Comparison of ENCODE assay signal across 15 cellular contexts in genomic region chr9:12759767-12760166, GRCh38. TPM values are rescaled to one million over a fixed set of nuclear protein-coding genes. Genes with fewer than 3 reads are reported as not detected.
DNase-seq lines count a peak whose midpoint lies in the region; ATAC-seq, FAIRE-seq and TF ChIP-seq lines count a peak whose summit lies in the region.
"Had no signal": no experiment of that assay in that cellular context is flagged by ENCODE, and none has a peak within 500 bp of the region (broad histone marks: within the 10 kb centered on the region; RNA-seq: fewer than 3 reads in every experiment).

No MANE protein-coding gene starts in this region.

- no peak for ATAC-seq in HG03139 (IDR thresholded peaks at IDR 0.05; ENCODE audit: unreplicated experiment)
- ATAC-seq: effector memory CD8-positive, alpha-beta T cell; right cardiac atrium had no signal

- TF ChIP-seq CTCF in astrocyte (IDR thresholded peaks at IDR 0.05; ENCODE audit: insufficient read depth, low read depth, low read length): no peak

- H2AFZ ChIP-seq in astrocyte (ENCODE audit: low read depth, low read length): no peak overlapping the region

- FAIRE-seq in astrocyte (lab: Jason Lieb, UNC): peak; percentile 17

- no peak overlapping the region for H3K9ac ChIP-seq in astrocyte (ENCODE audit: low read length)

- no peaks in the 10 kb centered on the region for H3K9me3 Mint-ChIP-seq in astrocyte (ENCODE audit: unreplicated experiment)

- no peak overlapping the region for H3K4me3 ChIP-seq in astrocyte (ENCODE audit: insufficient read depth, low read depth, low read length)
- H3K4me3 ChIP-seq: transverse colon had no signal

- H3K9me3 ChIP-seq in astrocyte (ENCODE audit: insufficient read depth, low read depth, low read length): no peaks in the 10 kb centered on the region
- H3K9me3 ChIP-seq: transverse colon had no signal

- H4K20me1 ChIP-seq in astrocyte (ENCODE audit: insufficient read depth, low read length): no peaks in the 10 kb centered on the region

- H3K79me2 ChIP-seq in astrocyte (ENCODE audit: insufficient read depth, low read length): no peaks in the 10 kb centered on the region

- H3K36me3 Mint-ChIP-seq in astrocyte (ENCODE audit: low read depth, unreplicated experiment): no peaks in the 10 kb centered on the region
- H3K36me3 Mint-ChIP-seq: activated naive CD8-positive, alpha-beta T cell treated with anti-CD3 and anti-CD28 coated beads for 36 hours had no signal

- peaks cover 5% of the 10 kb centered on the region for H3K4me1 ChIP-seq in astrocyte (ENCODE audit: insufficient read depth, low read length)

- H3K27me3 Mint-ChIP-seq in astrocyte (ENCODE audit: low read depth, unreplicated experiment): no peaks in the 10 kb centered on the region
- H3K27me3 Mint-ChIP-seq: activated naive CD8-positive, alpha-beta T cell treated with anti-CD3 and anti-CD28 coated beads for 36 hours; effector memory CD8-positive, alpha-beta T cell had no signal

- H3K4me2 ChIP-seq in astrocyte (ENCODE audit: low read length): no peak overlapping the region

- H3K36me3 ChIP-seq in astrocyte (ENCODE audit: insufficient read depth, low read length): no peaks in the 10 kb centered on the region
- H3K36me3 ChIP-seq: transverse colon had no signal

- peaks cover 4% of the 10 kb centered on the region for H3K4me1 Mint-ChIP-seq in astrocyte (ENCODE audit: low read depth, unreplicated experiment)
- H3K4me1 Mint-ChIP-seq: activated naive CD8-positive, alpha-beta T cell treated with anti-CD3 and anti-CD28 coated beads for 36 hours had no signal

- peak; percentile 75 for DNase-seq in DMS153 (lab: John Stamatoyannopoulos, UW)
- DNase-seq in DMS153 treated with DMSO at 0.1 percent for 48 hours (lab: John Stamatoyannopoulos, UW; ENCODE audit: unreplicated experiment): no peak
- peak; percentile 36 for DNase-seq in astrocyte (ENCODE audit: low read depth)
- peak; percentile 6 for DNase-seq in hepatic stellate cell (ENCODE audit: low spot score)
- DNase-seq in substantia nigra (lab: John Stamatoyannopoulos, UW): peak in 3 of 49 donors; percentile 5 to 16 (median 6)
- no peak for DNase-seq in NCI-H2227 treated with DMSO at 0.1 percent for 48 hours (lab: John Stamatoyannopoulos, UW)
- DNase-seq in stimulated activated CD8-positive, alpha-beta memory T cell treated with anti-CD3 and anti-CD28 coated beads, Interleukin-4, amount 100 ng/mL, for 48 hours: no peak
- DNase-seq: activated naive CD8-positive, alpha-beta T cell treated with anti-CD3 and anti-CD28 coated beads for 36 hours; effector memory CD8-positive, alpha-beta T cell; NCI-H446; right cardiac atrium; SHP77 treated with DMSO at 0.1 percent for 48 hours; transverse colon had no signal

- no peak overlapping the region for H3K27ac Mint-ChIP-seq in astrocyte (ENCODE audit: unreplicated experiment)
- H3K27ac Mint-ChIP-seq: activated naive CD8-positive, alpha-beta T cell treated with anti-CD3 and anti-CD28 coated beads for 36 hours; effector memory CD8-positive, alpha-beta T cell had no signal

- H3K27me3 ChIP-seq in astrocyte (ENCODE audit: insufficient read depth, low read length): no peaks in the 10 kb centered on the region
- H3K27me3 ChIP-seq: transverse colon had no signal

- H3K4me3 Mint-ChIP-seq in astrocyte (ENCODE audit: unreplicated experiment): no peak overlapping the region
- H3K4me3 Mint-ChIP-seq: activated naive CD8-positive, alpha-beta T cell treated with anti-CD3 and anti-CD28 coated beads for 36 hours; effector memory CD8-positive, alpha-beta T cell had no signal

- no peak overlapping the region for H3K27ac ChIP-seq in astrocyte (ENCODE audit: low read depth, low read length)
- H3K27ac ChIP-seq in substantia nigra (ENCODE audit: low read depth, low read length, poor library complexity, severe bottlenecking): peak overlapping the region; percentile 31
- H3K27ac ChIP-seq: 22Rv1, transverse colon had no signal

RNA-seq across cellular contexts. Expression of gene LURAP1L, which starts 15.1 kb away (rescaled TPM):
- total RNA-seq in astrocyte: 9.0 and 13.3 TPM in 2 replicates
- total RNA-seq: activated naive CD8-positive, alpha-beta T cell treated with anti-CD3 and anti-CD28 coated beads for 36 hours had no signal

Comparison
In these comparisons a context has a peak if more than half of its experiments do, and no peak if none do; other contexts are left out.
1. DNase-seq: peak in DMS153 (single experiment), astrocyte (single experiment) and hepatic stellate cell (single experiment); none in DMS153 treated with DMSO at 0.1 percent for 48 hours (single experiment), NCI-H2227 treated with DMSO at 0.1 percent for 48 hours (single experiment) and stimulated activated CD8-positive, alpha-beta memory T cell treated with anti-CD3 and anti-CD28 coated beads, Interleukin-4, amount 100 ng/mL, for 48 hours (single experiment).